8 cellular contexts compared by ENCODE assay signal in the genomic region with DNA sequence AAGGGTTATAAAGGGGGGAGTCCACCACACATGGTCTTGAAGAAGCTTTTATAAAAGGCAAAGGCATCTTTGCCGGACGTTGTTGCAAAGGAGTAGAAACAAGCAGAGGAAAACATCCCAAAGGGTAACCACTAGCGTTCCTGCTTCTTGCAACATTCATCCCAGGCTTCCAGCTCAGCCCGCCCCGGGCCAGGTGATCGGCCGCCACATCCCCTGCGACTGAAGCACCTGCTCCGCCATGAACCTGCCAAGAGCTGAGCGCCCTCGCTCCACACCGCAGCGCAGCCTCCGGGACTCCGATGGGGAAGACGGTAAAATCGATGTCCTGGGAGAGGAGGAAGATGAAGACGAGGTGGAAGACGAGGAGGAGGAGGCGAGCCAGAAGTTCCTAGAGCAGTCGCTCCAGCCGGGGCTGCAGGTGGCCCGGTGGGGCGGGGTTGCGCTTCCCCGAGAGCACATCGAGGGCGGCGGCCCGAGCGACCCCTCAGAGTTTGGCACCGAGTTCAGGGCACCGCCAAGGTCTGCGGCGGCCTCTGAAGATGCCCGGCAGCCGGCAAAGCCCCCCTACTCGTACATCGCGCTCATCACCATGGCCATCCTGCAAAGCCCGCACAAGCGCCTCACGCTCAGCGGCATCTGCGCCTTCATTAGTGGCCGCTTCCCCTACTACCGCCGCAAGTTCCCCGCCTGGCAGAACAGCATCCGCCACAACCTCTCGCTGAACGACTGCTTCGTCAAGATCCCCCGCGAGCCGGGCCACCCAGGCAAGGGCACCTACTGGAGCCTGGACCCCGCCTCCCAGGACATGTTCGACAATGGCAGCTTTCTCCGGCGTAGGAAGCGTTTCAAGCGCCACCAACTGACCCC. TPM values are rescaled to one million over a fixed set of nuclear protein-coding genes. Genes with fewer than 3 reads are reported as not detected.
A peak's percentile ranks its signal among the peaks of the same experiment; 100 is the strongest.
DNase-seq lines count a peak whose midpoint lies in the region; ATAC-seq lines count a peak whose summit lies in the region.
"Not testable (repeated sequence)": the region's sequence is repeated elsewhere in the genome, so short reads cannot be mapped to it uniquely, and the experiment has no call there.
"Had no signal": no experiment of that assay in that cellular context is flagged by ENCODE, and none has a peak within 500 bp of the region (broad histone marks: within the 10 kb centered on the region; RNA-seq: fewer than 3 reads in every experiment).

No MANE protein-coding gene starts in this region.

- intact Hi-C loops in activated CD4-positive, alpha-beta T cell treated with anti-CD3 and anti-CD28 coated beads for 36 hours (cut with DNase I, micrococcal nuclease); activated naive CD4-positive, alpha-beta T cell treated with anti-CD3 and anti-CD28 coated beads for 36 hours (cut with micrococcal nuclease); naive thymus-derived CD4-positive, alpha-beta T cell (cut with micrococcal nuclease): not testable (repeated sequence)

- not testable (repeated sequence) for H3K4me1 Mint-ChIP-seq in activated CD4-positive, alpha-beta T cell treated with anti-CD3 and anti-CD28 coated beads for 36 hours; effector memory CD8-positive, alpha-beta T cell (ENCODE audit: low read depth in 2 of 2); stimulated activated effector memory CD8-positive, alpha-beta T cell treated with anti-CD3 and anti-CD28 coated beads, Interleukin-12 subunit alpha, Interleukin-12 subunit beta, amount 100 ng/mL, for 72 hours
- peaks cover 17% of the 10 kb centered on the region for H3K4me1 Mint-ChIP-seq in activated naive CD4-positive, alpha-beta T cell treated with anti-CD3 and anti-CD28 coated beads for 36 hours (ENCODE audit: low read depth)
- H3K4me1 Mint-ChIP-seq in naive thymus-derived CD4-positive, alpha-beta T cell, result peaks cover 10 to 20% (median 12%) of the 10 kb centered on the region in 7 donors

- not testable (repeated sequence) for H3K36me3 ChIP-seq in naive thymus-derived CD4-positive, alpha-beta T cell (ENCODE audit: control insufficient read depth in 2 of 3, insufficient read depth in 3 of 3, low read length in 3 of 3)

- not testable (repeated sequence) for H3K27ac Mint-ChIP-seq in activated CD4-positive, alpha-beta T cell treated with anti-CD3 and anti-CD28 coated beads for 36 hours; activated naive CD4-positive, alpha-beta T cell treated with anti-CD3 and anti-CD28 coated beads for 36 hours; effector memory CD8-positive, alpha-beta T cell; naive thymus-derived CD4-positive, alpha-beta T cell; stimulated activated effector memory CD8-positive, alpha-beta T cell treated with anti-CD3 and anti-CD28 coated beads, Interleukin-12 subunit alpha, Interleukin-12 subunit beta, amount 100 ng/mL, for 72 hours

- peak; percentile 6 for DNase-seq in ELF-1 (ENCODE audit: low read depth, low spot score)
- peak; percentile 22 for DNase-seq in activated CD4-positive, alpha-beta T cell treated with anti-CD3 and anti-CD28 coated beads for 36 hours
- peak; percentile 38 for DNase-seq in activated T-cell treated with anti-CD3 and anti-CD28 coated beads, Interleukin-2, amount 50 U/mL, for 1 hour
- peak; percentile 22 for DNase-seq in activated naive CD4-positive, alpha-beta T cell treated with anti-CD3 and anti-CD28 coated beads for 36 hours
- DNase-seq in effector memory CD8-positive, alpha-beta T cell, result peak in 1 of 3 experiments; percentile 35
- DNase-seq in naive thymus-derived CD4-positive, alpha-beta T cell, result peak in 3 of 9 donors; percentile 16 to 29 (median 27)
- peak in 1 of 2 donors; percentile 61 for DNase-seq in stimulated activated effector memory CD8-positive, alpha-beta T cell treated with anti-CD3 and anti-CD28 coated beads, Interleukin-12 subunit alpha, Interleukin-12 subunit beta, amount 100 ng/mL, for 72 hours (ENCODE audit: low spot score in 2 of 2)

- not testable (repeated sequence) for H3K9me3 Mint-ChIP-seq in activated CD4-positive, alpha-beta T cell treated with anti-CD3 and anti-CD28 coated beads for 36 hours (ENCODE audit: low read depth); activated naive CD4-positive, alpha-beta T cell treated with anti-CD3 and anti-CD28 coated beads for 36 hours; effector memory CD8-positive, alpha-beta T cell; naive thymus-derived CD4-positive, alpha-beta T cell; stimulated activated effector memory CD8-positive, alpha-beta T cell treated with anti-CD3 and anti-CD28 coated beads, Interleukin-12 subunit alpha, Interleukin-12 subunit beta, amount 100 ng/mL, for 72 hours

- peaks cover 15% of the 10 kb centered on the region for H3K27me3 Mint-ChIP-seq in activated CD4-positive, alpha-beta T cell treated with anti-CD3 and anti-CD28 coated beads for 36 hours
- H3K27me3 Mint-ChIP-seq in activated naive CD4-positive, alpha-beta T cell treated with anti-CD3 and anti-CD28 coated beads for 36 hours (ENCODE audit: low read depth), result peaks cover 33% of the 10 kb centered on the region
- H3K27me3 Mint-ChIP-seq in effector memory CD8-positive, alpha-beta T cell, result peaks cover 17 to 25% of the 10 kb centered on the region in 2 donors
- peaks cover 10 to 37% (median 15%) of the 10 kb centered on the region in 5 donors for H3K27me3 Mint-ChIP-seq in naive thymus-derived CD4-positive, alpha-beta T cell

- not testable (repeated sequence) for H3K36me3 Mint-ChIP-seq in activated CD4-positive, alpha-beta T cell treated with anti-CD3 and anti-CD28 coated beads for 36 hours (ENCODE audit: low read depth); activated naive CD4-positive, alpha-beta T cell treated with anti-CD3 and anti-CD28 coated beads for 36 hours (ENCODE audit: low read depth); naive thymus-derived CD4-positive, alpha-beta T cell; stimulated activated effector memory CD8-positive, alpha-beta T cell treated with anti-CD3 and anti-CD28 coated beads, Interleukin-12 subunit alpha, Interleukin-12 subunit beta, amount 100 ng/mL, for 72 hours
- H3K36me3 Mint-ChIP-seq in effector memory CD8-positive, alpha-beta T cell (ENCODE audit: insufficient read depth), result peaks cover 13% of the 10 kb centered on the region

- POLR2A ChIA-PET in activated CD4-positive, alpha-beta T cell treated with anti-CD3 and anti-CD28 coated beads for 36 hours (lab: Charles Lee); naive thymus-derived CD4-positive, alpha-beta T cell (lab: Charles Lee): not testable (repeated sequence)

- H3K9me3 ChIP-seq in naive thymus-derived CD4-positive, alpha-beta T cell (ENCODE audit: control insufficient read depth in 2 of 3, low read length in 3 of 3), result not testable (repeated sequence)

- not testable (repeated sequence) for H3K4me3 Mint-ChIP-seq in activated CD4-positive, alpha-beta T cell treated with anti-CD3 and anti-CD28 coated beads for 36 hours
- peak overlapping the region; percentile 61 for H3K4me3 Mint-ChIP-seq in activated naive CD4-positive, alpha-beta T cell treated with anti-CD3 and anti-CD28 coated beads for 36 hours
- H3K4me3 Mint-ChIP-seq in effector memory CD8-positive, alpha-beta T cell, result peak overlapping the region; percentile 35 to 62
- peak overlapping the region in 7 of 10 donors; percentile 6 to 67 (median 54) for H3K4me3 Mint-ChIP-seq in naive thymus-derived CD4-positive, alpha-beta T cell
- H3K4me3 Mint-ChIP-seq in stimulated activated effector memory CD8-positive, alpha-beta T cell treated with anti-CD3 and anti-CD28 coated beads, Interleukin-12 subunit alpha, Interleukin-12 subunit beta, amount 100 ng/mL, for 72 hours, result peak overlapping the region; percentile 47

- not testable (repeated sequence) for ATAC-seq in activated CD4-positive, alpha-beta T cell treated with anti-CD3 and anti-CD28 coated beads for 36 hours; effector memory CD8-positive, alpha-beta T cell (replicated peaks); naive thymus-derived CD4-positive, alpha-beta T cell; stimulated activated effector memory CD8-positive, alpha-beta T cell treated with anti-CD3 and anti-CD28 coated beads, Interleukin-12 subunit alpha, Interleukin-12 subunit beta, amount 100 ng/mL, for 72 hours

- H3K27ac ChIP-seq in naive thymus-derived CD4-positive, alpha-beta T cell (ENCODE audit: low read depth, low read length), result not testable (repeated sequence)

- CTCF ChIA-PET in activated CD4-positive, alpha-beta T cell treated with anti-CD3 and anti-CD28 coated beads for 36 hours (lab: Charles Lee); activated naive CD4-positive, alpha-beta T cell treated with anti-CD3 and anti-CD28 coated beads for 36 hours (lab: Charles Lee); naive thymus-derived CD4-positive, alpha-beta T cell (lab: Charles Lee): not testable (repeated sequence)

- H3K4me1 ChIP-seq in naive thymus-derived CD4-positive, alpha-beta T cell (ENCODE audit: control insufficient read depth in 2 of 2, insufficient read depth in 2 of 2, low read length in 2 of 2), result not testable (repeated sequence)

- H3K4me3 ChIP-seq in naive thymus-derived CD4-positive, alpha-beta T cell (ENCODE audit: low read length), result not testable (repeated sequence)

- not testable (repeated sequence) for H3K27me3 ChIP-seq in naive thymus-derived CD4-positive, alpha-beta T cell (ENCODE audit: control insufficient read depth in 2 of 2, insufficient read depth in 2 of 2, low read length in 2 of 2)

RNA-seq across cellular contexts. Expression of gene FOXD4L1, which starts 0.8 kb away (rescaled TPM):
- under 1 TPM in 1 of 2 experiments, not detected in 1; 0.14 TPM for total RNA-seq in activated CD4-positive, alpha-beta T cell treated with anti-CD3 and anti-CD28 coated beads for 36 hours
- under 1 TPM in 1 of 2 experiments, not detected in 1; 0.10 TPM for total RNA-seq in activated naive CD4-positive, alpha-beta T cell treated with anti-CD3 and anti-CD28 coated beads for 36 hours
- under 1 TPM in 4 of 5 experiments, not detected in 1; 0.16 to 0.60 (median 0.35) TPM for total RNA-seq in naive thymus-derived CD4-positive, alpha-beta T cell
- polyA plus RNA-seq in naive thymus-derived CD4-positive, alpha-beta T cell, result not detected
- total RNA-seq: A673 had no signal
